18 cellular contexts compared by ENCODE assay signal in the genomic region with DNA sequence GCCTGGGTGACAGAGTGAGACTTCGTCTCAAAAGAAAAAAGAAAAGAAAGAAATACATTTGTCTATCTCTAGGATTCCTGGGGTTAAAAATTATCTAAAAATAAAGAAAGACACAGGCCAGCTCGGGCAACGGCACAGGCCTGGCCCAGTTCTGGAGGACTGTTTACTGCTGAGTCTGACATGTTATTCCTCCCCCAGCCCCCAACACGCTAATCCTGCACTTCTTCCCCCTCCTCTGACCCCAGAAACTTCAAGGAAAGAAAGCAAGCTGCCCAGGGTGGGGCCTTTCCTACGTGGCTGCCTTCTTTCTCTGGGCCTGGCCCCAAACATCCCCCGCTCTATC. TPM values are rescaled to one million over a fixed set of nuclear protein-coding genes. Genes with fewer than 3 reads are reported as not detected.
DNase-seq lines count a peak whose midpoint lies in the region; ATAC-seq, FAIRE-seq and TF ChIP-seq lines count a peak whose summit lies in the region.
"Had no signal": no experiment of that assay in that cellular context is flagged by ENCODE, and none has a peak within 500 bp of the region (broad histone marks: within the 10 kb centered on the region; RNA-seq: fewer than 3 reads in every experiment).

No MANE protein-coding gene starts in this region.

- H3K4me2 ChIP-seq in A549, result peak overlapping the region; percentile 75
- H3K4me2 ChIP-seq in parathyroid adenoma (ENCODE audit: low read length), result peak overlapping the region; percentile 47

- H3K4me1 Mint-ChIP-seq in CD8-positive, alpha-beta memory T cell, result peaks cover 10 to 30% (median 16%) of the 10 kb centered on the region in 3 donors

- no peak for TF ChIP-seq CTCF in A549 (IDR thresholded peaks at IDR 0.05)
- TF ChIP-seq CTCF in VCaP (conservative IDR thresholded peaks at IDR 0.05), result no peak
- no peak for TF ChIP-seq CTCF in parathyroid adenoma (IDR thresholded peaks at IDR 0.05)
- no peak for TF ChIP-seq CTCF in dorsolateral prefrontal cortex (IDR thresholded peaks at IDR 0.05 in 54 of 56, conservative IDR thresholded peaks at IDR 0.05 in 2 of 56; ENCODE audit: low read depth in 1 of 56, partially characterized antibody in 56 of 56)

- H3K27me3 Mint-ChIP-seq in CD8-positive, alpha-beta memory T cell, result no peaks in the 10 kb centered on the region
- H3K27me3 Mint-ChIP-seq: activated naive CD8-positive, alpha-beta T cell treated with anti-CD3 and anti-CD28 coated beads, Interleukin-2, amount 10 ng/mL, durations not matched to agents 7 days and 5 days had no signal

- no peak for FAIRE-seq in A549 (lab: Jason Lieb, UNC)
- FAIRE-seq: H1 had no signal

- no peaks in the 10 kb centered on the region for H3K27me3 ChIP-seq in parathyroid adenoma (ENCODE audit: control insufficient read depth, insufficient read depth, low read length)
- H3K27me3 ChIP-seq in aorta (ENCODE audit: control insufficient read depth in 1 of 2, insufficient read depth in 2 of 2, low read length in 1 of 2), result no peaks in the 10 kb centered on the region
- H3K27me3 ChIP-seq in CD8-positive, alpha-beta memory T cell (ENCODE audit: insufficient read depth, low read length, poor library complexity, severe bottlenecking), result no peaks in the 10 kb centered on the region
- H3K27me3 ChIP-seq in dorsolateral prefrontal cortex, result no peaks in the 10 kb centered on the region

- DNase-seq in A549 (ENCODE audit: low read depth in 1 of 2, low spot score in 1 of 2) (no peak), islet precursor cell (peak; percentile 27), aorta (no peak), anterior cingulate cortex (lab: John Stamatoyannopoulos, UW) (no peak), dorsolateral prefrontal cortex (no peak)
- no peak for DNase-seq in CD8-positive, alpha-beta memory T cell
- DNase-seq: ACHN; activated CD4-positive, alpha-beta T cell treated with anti-CD3 and anti-CD28 coated beads, Interleukin-2, amount 50 U/mL, for 4 hours; activated naive CD8-positive, alpha-beta T cell treated with anti-CD3 and anti-CD28 coated beads, Interleukin-2, amount 10 ng/mL, durations not matched to agents 7 days and 5 days; activated T-cell treated with anti-CD3 and anti-CD28 coated beads, Interleukin-2, amount 50 U/mL, for 4 hours; cerebellar nuclear complex; EL; immature natural killer cell; NCI-H1436 treated with DMSO at 0.1 percent for 48 hours had no signal

- H3K4me1 ChIP-seq in A549, result peaks cover 32% of the 10 kb centered on the region
- H3K4me1 ChIP-seq in parathyroid adenoma, result peaks cover 11% of the 10 kb centered on the region
- peaks cover 0 to 2% of the 10 kb centered on the region in 2 donors for H3K4me1 ChIP-seq in aorta (ENCODE audit: control insufficient read depth in 1 of 2, insufficient read depth in 2 of 2, low read length in 2 of 2)
- H3K4me1 ChIP-seq in CD8-positive, alpha-beta memory T cell (ENCODE audit: insufficient read depth, low read length), result peaks cover 15% of the 10 kb centered on the region

- peak overlapping the region; percentile 65 to 81; a peak in 5 of 6 replicates for H3K27ac ChIP-seq in A549
- H3K27ac ChIP-seq in VCaP, result peak overlapping the region; percentile 65; the same call in 1 of the 2 replicates
- H3K27ac ChIP-seq in parathyroid adenoma, result peak overlapping the region; percentile 44
- no peak overlapping the region for H3K27ac ChIP-seq in aorta (ENCODE audit: low read depth in 1 of 2, low read length in 2 of 2)
- H3K27ac ChIP-seq in CD8-positive, alpha-beta memory T cell (ENCODE audit: low read depth, low read length), result no peak overlapping the region
- H3K27ac ChIP-seq in dorsolateral prefrontal cortex, result no peak overlapping the region

- intact Hi-C loops in aorta (cut with DNase I), result no loop called here
- intact Hi-C loops in dorsolateral prefrontal cortex (cut with DNase I), result no loop called here

- no peaks in the 10 kb centered on the region for H3K79me2 ChIP-seq in parathyroid adenoma

- H3K4me3 ChIP-seq in A549, result no peak overlapping the region
- no peak overlapping the region for H3K4me3 ChIP-seq in parathyroid adenoma (ENCODE audit: low read depth, low read length)
- no peak overlapping the region for H3K4me3 ChIP-seq in aorta (ENCODE audit: low read length in 2 of 2)
- H3K4me3 ChIP-seq in CD8-positive, alpha-beta memory T cell (ENCODE audit: low read length), result no peak overlapping the region
- no peak overlapping the region for H3K4me3 ChIP-seq in dorsolateral prefrontal cortex
- H3K4me3 ChIP-seq: prostate gland had no signal

- H3K9me3 Mint-ChIP-seq in CD8-positive, alpha-beta memory T cell, result no peaks in the 10 kb centered on the region
- H3K9me3 Mint-ChIP-seq: activated naive CD8-positive, alpha-beta T cell treated with anti-CD3 and anti-CD28 coated beads, Interleukin-2, amount 10 ng/mL, durations not matched to agents 7 days and 5 days; activated T-cell treated with anti-CD3 and anti-CD28 coated beads, Interleukin-2, amount 50 U/mL, for 4 hours; immature natural killer cell had no signal

- no peak overlapping the region for H3K4me3 Mint-ChIP-seq in CD8-positive, alpha-beta memory T cell
- H3K4me3 Mint-ChIP-seq: activated naive CD8-positive, alpha-beta T cell treated with anti-CD3 and anti-CD28 coated beads, Interleukin-2, amount 10 ng/mL, durations not matched to agents 7 days and 5 days; activated T-cell treated with anti-CD3 and anti-CD28 coated beads, Interleukin-2, amount 50 U/mL, for 4 hours; immature natural killer cell had no signal

- no peaks in the 10 kb centered on the region for H3K36me3 ChIP-seq in parathyroid adenoma (ENCODE audit: control insufficient read depth, insufficient read depth, low read length)
- H3K36me3 ChIP-seq in aorta (ENCODE audit: control insufficient read depth in 1 of 2, insufficient read depth in 2 of 2, low read length in 1 of 2), result no peaks in the 10 kb centered on the region
- H3K36me3 ChIP-seq in CD8-positive, alpha-beta memory T cell (ENCODE audit: insufficient read depth, low read length), result no peaks in the 10 kb centered on the region
- H3K36me3 ChIP-seq: prostate gland had no signal

- no peak overlapping the region for H3K9ac ChIP-seq in parathyroid adenoma

- H2AFZ ChIP-seq in parathyroid adenoma, result peak overlapping the region; percentile 66

- POLR2A ChIA-PET in A549 (lab: Yijun Ruan, JAX), result no interaction called here
- POLR2A ChIA-PET in CD8-positive, alpha-beta memory T cell (lab: Charles Lee), result no interaction called here

- WGBS in A549 (ENCODE audit: missing lambda C conversion rate), result 6% methylated on average over 5 of the region's 6 CpGs
- WGBS in aorta, 2 donors, result 4 to 14% methylated on average over 6 of the region's 6 CpGs

- peak overlapping the region in 1 of 8 donors; percentile 74 for H3K27ac Mint-ChIP-seq in CD8-positive, alpha-beta memory T cell
- H3K27ac Mint-ChIP-seq: activated naive CD8-positive, alpha-beta T cell treated with anti-CD3 and anti-CD28 coated beads, Interleukin-2, amount 10 ng/mL, durations not matched to agents 7 days and 5 days; immature natural killer cell had no signal

- no peak for TF ChIP-seq EP300 in A549 (IDR thresholded peaks at IDR 0.05)

- ATAC-seq in A549 (no peak; a peak in 1 of 6 replicates), aorta (ENCODE audit: low FRiP score) (no peak)
- ATAC-seq: activated T-cell treated with anti-CD3 and anti-CD28 coated beads, Interleukin-2, amount 50 U/mL, for 4 hours had no signal

- H3K9me3 ChIP-seq in A549, result no peaks in the 10 kb centered on the region
- no peaks in the 10 kb centered on the region for H3K9me3 ChIP-seq in parathyroid adenoma (ENCODE audit: control insufficient read depth, low read length)
- H3K9me3 ChIP-seq in aorta (ENCODE audit: control insufficient read depth, low read length), result no peaks in the 10 kb centered on the region
- no peaks in the 10 kb centered on the region for H3K9me3 ChIP-seq in CD8-positive, alpha-beta memory T cell (ENCODE audit: low read length)
- H3K9me3 ChIP-seq: prostate gland had no signal

- H3K36me3 Mint-ChIP-seq in CD8-positive, alpha-beta memory T cell, result no peaks in the 10 kb centered on the region
- H3K36me3 Mint-ChIP-seq: activated naive CD8-positive, alpha-beta T cell treated with anti-CD3 and anti-CD28 coated beads, Interleukin-2, amount 10 ng/mL, durations not matched to agents 7 days and 5 days; immature natural killer cell had no signal

- TF ChIP-seq RAD21 in A549 (conservative IDR thresholded peaks at IDR 0.05 in 1 of 2, IDR thresholded peaks at IDR 0.05 in 1 of 2), result no peak

- CTCF ChIA-PET in A549 (lab: Yijun Ruan, JAX), result interaction anchor here (1.0 to 28.6 kb wide), 6 partner anchors 9 to 106 kb away, joined by 3 to 575 read pairs (median 6); a partner anchor contains a TSS
- CTCF ChIA-PET in CD8-positive, alpha-beta memory T cell (lab: Charles Lee), result interaction anchor here (1.0 kb wide), 1 partner anchor 12 kb away, joined by 3 read pairs; no protein-coding TSS in a partner anchor

- TF ChIP-seq POLR2A in A549 (IDR thresholded peaks at IDR 0.05; ENCODE audit: low read length), result no peak

TF ChIP-seq in A549, 52 proteins besides CTCF, POLR2A, EP300 and RAD21 (continues in another document):
- TF ChIP-seq, protein P1, sequence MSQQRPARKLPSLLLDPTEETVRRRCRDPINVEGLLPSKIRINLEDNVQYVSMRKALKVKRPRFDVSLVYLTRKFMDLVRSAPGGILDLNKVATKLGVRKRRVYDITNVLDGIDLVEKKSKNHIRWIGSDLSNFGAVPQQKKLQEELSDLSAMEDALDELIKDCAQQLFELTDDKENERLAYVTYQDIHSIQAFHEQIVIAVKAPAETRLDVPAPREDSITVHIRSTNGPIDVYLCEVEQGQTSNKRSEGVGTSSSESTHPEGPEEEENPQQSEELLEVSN (IDR thresholded peaks at IDR 0.05; ENCODE audit: borderline replicate concordance, low read depth), result no peak
- TF ChIP-seq, protein P2, sequence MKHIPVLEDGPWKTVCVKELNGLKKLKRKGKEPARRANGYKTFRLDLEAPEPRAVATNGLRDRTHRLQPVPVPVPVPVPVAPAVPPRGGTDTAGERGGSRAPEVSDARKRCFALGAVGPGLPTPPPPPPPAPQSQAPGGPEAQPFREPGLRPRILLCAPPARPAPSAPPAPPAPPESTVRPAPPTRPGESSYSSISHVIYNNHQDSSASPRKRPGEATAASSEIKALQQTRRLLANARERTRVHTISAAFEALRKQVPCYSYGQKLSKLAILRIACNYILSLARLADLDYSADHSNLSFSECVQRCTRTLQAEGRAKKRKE (CRISPR knock-in tag; IDR thresholded peaks at IDR 0.05; ENCODE audit: low read depth), result no peak
- no peak for TF ChIP-seq HEYL (CRISPR knock-in tag; IDR thresholded peaks at IDR 0.05)
- no peak for TF ChIP-seq HOXB13 (CRISPR knock-in tag; IDR thresholded peaks at IDR 0.05; ENCODE audit: low read depth)
- no peak for TF ChIP-seq HOXA7 (CRISPR knock-in tag; IDR thresholded peaks at IDR 0.05)

RNA-seq across cellular contexts. Expression of a gene that starts 40.0 kb away (rescaled TPM):
- polyA plus RNA-seq in A549 (2011; rRNA removed) (49.6 and 50.9 TPM in 2 replicates), A549 (2017; fragmentation: RNase III; extraction: RNeasy Plus Mini Kit Qiagen cat#74134 plus additional on column Dnase treatment) (46.1 to 53.6 TPM (median 48.0 TPM) in 3 replicates), aorta (10 to 100 TPM; 14.4 to 22.6 TPM)
- polyA plus RNA-seq in A549 (2012; cell fraction: cytosol; rRNA removed), result 143 and 151 TPM in 2 replicates
- 130 and 149 TPM in 2 replicates for polyA plus RNA-seq in A549 (2012; cell fraction: nucleus; rRNA removed)
- polyA minus RNA-seq in A549 (2011; rRNA and poly(A)+ RNA removed), result 32.2 and 33.2 TPM in 2 replicates
- total RNA-seq in aorta (10 to 100 TPM; 12.5 to 20.9 TPM), dorsolateral prefrontal cortex (100 to 1,000 TPM in 112 of 120 experiments, 10 to 100 TPM in 8; 67.4 to 236 (median 171) TPM)
- 100 to 1,000 TPM; 109 TPM for total RNA-seq in CD8-positive, alpha-beta memory T cell
- polyA plus RNA-seq in CD8-positive, alpha-beta memory T cell, result 10.0 TPM

Comparison
In these comparisons a context has a peak if more than half of its experiments do, and no peak if none do; other contexts are left out.
1. H3K27ac ChIP-seq: peak in A549 (2 of 2), VCaP (single experiment) and parathyroid adenoma (single experiment); none in aorta (0 of 2), CD8-positive, alpha-beta memory T cell (single experiment) and dorsolateral prefrontal cortex (0 of 59).